19 cellular contexts compared by ENCODE assay signal in genomic region chr5:1762878-1763547, GRCh38. TPM values are rescaled to one million over a fixed set of nuclear protein-coding genes. Genes with fewer than 3 reads are reported as not detected.
DNase-seq lines count a peak whose midpoint lies in the region; ATAC-seq, FAIRE-seq and TF ChIP-seq lines count a peak whose summit lies in the region.
"Had no signal": no experiment of that assay in that cellular context is flagged by ENCODE, and none has a peak within 500 bp of the region (broad histone marks: within the 10 kb centered on the region; RNA-seq: fewer than 3 reads in every experiment).

No MANE protein-coding gene starts in this region.

- no peaks in the 10 kb centered on the region for H4K20me1 ChIP-seq in Loucy (ENCODE audit: insufficient read depth, low read length, poor library complexity, severe bottlenecking)

- TF ChIP-seq EP300 in suprapubic skin (IDR thresholded peaks at IDR 0.05): no peak

- no peak overlapping the region for H3K4me3 ChIP-seq in Loucy (ENCODE audit: low read length, poor library complexity, severe bottlenecking)
- H3K4me3 ChIP-seq in right lobe of liver: no peak overlapping the region
- no peak overlapping the region for H3K4me3 ChIP-seq in suprapubic skin
- H3K4me3 ChIP-seq: heart left ventricle, PC-9, tibial artery had no signal

- no peaks in the 10 kb centered on the region for H3K9me2 ChIP-seq in Loucy (replicated peaks; ENCODE audit: low read depth, low read length)

- no peak for TF ChIP-seq POLR2A in right lobe of liver (IDR thresholded peaks at IDR 0.05)
- TF ChIP-seq POLR2A in suprapubic skin (IDR thresholded peaks at IDR 0.05): no peak
- TF ChIP-seq POLR2A in GM12891 (IDR thresholded peaks at IDR 0.05; ENCODE audit: low read depth, low read length): no peak

- intact Hi-C loops in activated CD4-positive, alpha-beta memory T cell treated with anti-CD3 and anti-CD28 coated beads for 36 hours (cut with micrococcal nuclease): loop anchor here (1.0 to 5.0 kb wide), 2 partner anchors 254 to 274 kb away; no protein-coding TSS in a partner anchor
- intact Hi-C loops in right lobe of liver (cut with DNase I): loop anchor here in 1 of 2 donors (10.0 kb wide), 1 partner anchor 252 kb away; no protein-coding TSS in a partner anchor

- H3K4me2 ChIP-seq in Loucy (ENCODE audit: low read depth, low read length, poor library complexity, severe bottlenecking): no peak overlapping the region
- H3K4me2 ChIP-seq: PC-9 had no signal

- no peaks in the 10 kb centered on the region for H3K79me2 ChIP-seq in Loucy (ENCODE audit: insufficient read depth, low read length)

- H3K36me3 Mint-ChIP-seq in activated CD4-positive, alpha-beta memory T cell treated with anti-CD3 and anti-CD28 coated beads for 36 hours: no peaks in the 10 kb centered on the region
- H3K36me3 Mint-ChIP-seq in activated CD4-positive, alpha-beta memory T cell treated with anti-CD3 and anti-CD28 coated beads, Interleukin-2, amount 10 ng/mL, durations not matched to agents 7 days and 5 days (ENCODE audit: low read depth): no peaks in the 10 kb centered on the region
- H3K36me3 Mint-ChIP-seq: activated naive CD8-positive, alpha-beta T cell had no signal

- CTCF ChIA-PET in activated CD4-positive, alpha-beta memory T cell treated with anti-CD3 and anti-CD28 coated beads for 36 hours (lab: Charles Lee): interaction anchor here (0.6 to 2.2 kb wide), 16 partner anchors 11 to 284 kb away, joined by 3 to 10 read pairs (median 4); no protein-coding TSS in a partner anchor
- CTCF ChIA-PET in activated CD4-positive, alpha-beta memory T cell treated with anti-CD3 and anti-CD28 coated beads, Interleukin-2, amount 10 ng/mL, durations not matched to agents 7 days and 5 days (lab: Charles Lee): interaction anchor here (0.7 to 1.4 kb wide), 6 partner anchors 10 to 276 kb away, joined by 3 to 9 read pairs (median 4); partner anchors contain the start of gene MRPL36

- H3K27ac Mint-ChIP-seq in activated CD4-positive, alpha-beta memory T cell treated with anti-CD3 and anti-CD28 coated beads for 36 hours: no peak overlapping the region
- no peak overlapping the region for H3K27ac Mint-ChIP-seq in activated CD4-positive, alpha-beta memory T cell treated with anti-CD3 and anti-CD28 coated beads, Interleukin-2, amount 10 ng/mL, durations not matched to agents 7 days and 5 days
- H3K27ac Mint-ChIP-seq: activated naive CD8-positive, alpha-beta T cell; stimulated activated naive CD8-positive, alpha-beta T cell treated with anti-CD3 and anti-CD28 coated beads, Interleukin-15, Interleukin-2, amounts not matched to agents 100 ng/mL and 50 ng/mL, for 24 hours had no signal

- no peak overlapping the region for H3K4me3 Mint-ChIP-seq in activated CD4-positive, alpha-beta memory T cell treated with anti-CD3 and anti-CD28 coated beads for 36 hours
- H3K4me3 Mint-ChIP-seq in activated CD4-positive, alpha-beta memory T cell treated with anti-CD3 and anti-CD28 coated beads, Interleukin-2, amount 10 ng/mL, durations not matched to agents 7 days and 5 days: no peak overlapping the region
- H3K4me3 Mint-ChIP-seq: activated naive CD8-positive, alpha-beta T cell; stimulated activated naive CD8-positive, alpha-beta T cell treated with anti-CD3 and anti-CD28 coated beads, Interleukin-15, Interleukin-2, amounts not matched to agents 100 ng/mL and 50 ng/mL, for 24 hours had no signal

- H2AFZ ChIP-seq in Loucy (ENCODE audit: low read length): peak overlapping the region; percentile 36; the same call in 1 of the 2 replicates
- H2AFZ ChIP-seq: PC-9 had no signal

- TF ChIP-seq CTCF in Loucy (conservative IDR thresholded peaks at IDR 0.05; ENCODE audit: low read length) (no peak), right lobe of liver (IDR thresholded peaks at IDR 0.05) (no peak), suprapubic skin (IDR thresholded peaks at IDR 0.05) (no peak)

- no peaks in the 10 kb centered on the region for H3K27me3 ChIP-seq in Loucy (ENCODE audit: insufficient read depth, low read length, poor library complexity, severe bottlenecking)
- no peaks in the 10 kb centered on the region for H3K27me3 ChIP-seq in right lobe of liver
- peaks cover 10% of the 10 kb centered on the region for H3K27me3 ChIP-seq in suprapubic skin

- H3K4me1 Mint-ChIP-seq in activated CD4-positive, alpha-beta memory T cell treated with anti-CD3 and anti-CD28 coated beads for 36 hours (ENCODE audit: low read depth): no peaks in the 10 kb centered on the region
- peaks cover 1% of the 10 kb centered on the region for H3K4me1 Mint-ChIP-seq in activated CD4-positive, alpha-beta memory T cell treated with anti-CD3 and anti-CD28 coated beads, Interleukin-2, amount 10 ng/mL, durations not matched to agents 7 days and 5 days

- H3F3A ChIP-seq in Loucy (ENCODE audit: low read depth): no peaks in the 10 kb centered on the region

- H3K4me1 ChIP-seq in Loucy (ENCODE audit: insufficient read depth, low read length, poor library complexity, severe bottlenecking) (no peaks in the 10 kb centered on the region), right lobe of liver (no peaks in the 10 kb centered on the region), suprapubic skin (no peaks in the 10 kb centered on the region)
- H3K4me1 ChIP-seq: heart left ventricle, tibial artery had no signal

- ATAC-seq in right lobe of liver (no peak), HG03097 (IDR thresholded peaks at IDR 0.05; ENCODE audit: low FRiP score, unreplicated experiment) (no peak)

- H3K27ac ChIP-seq in right lobe of liver (no peak overlapping the region), suprapubic skin (no peak overlapping the region)
- H3K27ac ChIP-seq: epithelial cell of prostate, heart left ventricle, PC-9, tibial artery had no signal

- no peak overlapping the region for H3K9ac ChIP-seq in Loucy (ENCODE audit: low read depth, low read length, poor library complexity, severe bottlenecking)

- DNase-seq in activated CD4-positive, alpha-beta memory T cell treated with anti-CD3 and anti-CD28 coated beads for 36 hours: peak; percentile 6
- DNase-seq in activated CD4-positive, alpha-beta memory T cell treated with anti-CD3 and anti-CD28 coated beads, Interleukin-2, amount 10 ng/mL, durations not matched to agents 7 days and 5 days: no peak
- DNase-seq in right lobe of liver (peak in 2 of 3 donors; percentile 5 to 23), suprapubic skin (ENCODE audit: low spot score in 2 of 2) (peak; percentile 33 to 52), GM12891 (ENCODE audit: insufficient read length, low spot score) (no peak), NCI-H1417 treated with DMSO at 0.1 percent for 48 hours (lab: John Stamatoyannopoulos, UW) (no peak)
- DNase-seq: activated CD4-positive, CD25-positive, alpha-beta regulatory T cell treated with anti-CD3 and anti-CD28 coated beads, Interleukin-2, amount 50 U/mL, for 72 hours; NCI-H1694; NCI-H2171 had no signal

- H3K36me3 ChIP-seq in Loucy (ENCODE audit: insufficient read depth, low read length) (no peaks in the 10 kb centered on the region), right lobe of liver (no peaks in the 10 kb centered on the region), suprapubic skin (no peaks in the 10 kb centered on the region)
- H3K36me3 ChIP-seq: heart left ventricle, tibial artery had no signal

- H3K9me3 ChIP-seq in Loucy (ENCODE audit: insufficient read depth, low read depth, low read length): no peaks in the 10 kb centered on the region
- H3K9me3 ChIP-seq in right lobe of liver: no peaks in the 10 kb centered on the region
- H3K9me3 ChIP-seq in suprapubic skin: no peaks in the 10 kb centered on the region
- H3K9me3 ChIP-seq: tibial artery had no signal

- peaks cover 11% of the 10 kb centered on the region for H3K27me3 Mint-ChIP-seq in activated CD4-positive, alpha-beta memory T cell treated with anti-CD3 and anti-CD28 coated beads for 36 hours
- H3K27me3 Mint-ChIP-seq in activated CD4-positive, alpha-beta memory T cell treated with anti-CD3 and anti-CD28 coated beads, Interleukin-2, amount 10 ng/mL, durations not matched to agents 7 days and 5 days: peaks cover 16% of the 10 kb centered on the region

- POLR2A ChIA-PET in activated CD4-positive, alpha-beta memory T cell treated with anti-CD3 and anti-CD28 coated beads for 36 hours (lab: Charles Lee): no interaction called here
- POLR2A ChIA-PET in activated CD4-positive, alpha-beta memory T cell treated with anti-CD3 and anti-CD28 coated beads, Interleukin-2, amount 10 ng/mL, durations not matched to agents 7 days and 5 days (lab: Charles Lee): interaction anchor here (1.2 kb wide), 1 partner anchor 38 kb away, joined by 3 read pairs; the partner anchor contains the start of gene NDUFS6

- no peak for FAIRE-seq in GM12891 (lab: Jason Lieb, UNC)
- FAIRE-seq: G401.6, TTC549 had no signal

- peaks cover 7% of the 10 kb centered on the region for H3K9me3 Mint-ChIP-seq in activated CD4-positive, alpha-beta memory T cell treated with anti-CD3 and anti-CD28 coated beads for 36 hours
- no peaks in the 10 kb centered on the region for H3K9me3 Mint-ChIP-seq in activated CD4-positive, alpha-beta memory T cell treated with anti-CD3 and anti-CD28 coated beads, Interleukin-2, amount 10 ng/mL, durations not matched to agents 7 days and 5 days

- 51% methylated on average over 9 of the region's 13 CpGs for WGBS in right lobe of liver (ENCODE audit: insufficient coverage, low coverage, low lambda C conversion rate, missing lambda C conversion rate)
- WGBS in suprapubic skin: 72% methylated on average over 11 of the region's 13 CpGs

TF ChIP-seq in GM12891, 5 proteins besides CTCF, POLR2A, EP300 and RAD21:
- TF ChIP-seq SPI1 (IDR thresholded peaks at IDR 0.05; ENCODE audit: low read depth, low read length): no peak

RNA-seq across cellular contexts. Expression of gene MRPL36, which starts 36.6 kb away (rescaled TPM):
- total RNA-seq in activated CD4-positive, alpha-beta memory T cell treated with anti-CD3 and anti-CD28 coated beads for 36 hours: 10 to 100 TPM; 60.8 to 64.7 TPM
- 10 to 100 TPM; 44.5 to 44.8 TPM for total RNA-seq in activated CD4-positive, alpha-beta memory T cell treated with anti-CD3 and anti-CD28 coated beads, Interleukin-2, amount 10 ng/mL, durations not matched to agents 7 days and 5 days
- total RNA-seq in right lobe of liver (10 to 100 TPM; 30.7 to 40.0 (median 35.5) TPM), suprapubic skin (10 to 100 TPM; 13.7 to 62.5 (median 41.2) TPM)
- 107 TPM for polyA plus RNA-seq in GM12891 (2012; ENCODE audit: low read depth, missing spikeins)

RNA-seq across cellular contexts. Expression of gene NDUFS6, which starts 38.2 kb away (rescaled TPM):
- total RNA-seq in activated CD4-positive, alpha-beta memory T cell treated with anti-CD3 and anti-CD28 coated beads for 36 hours: 10 to 100 TPM; 38.9 to 39.5 TPM
- 10 to 100 TPM; 25.4 to 29.2 TPM for total RNA-seq in activated CD4-positive, alpha-beta memory T cell treated with anti-CD3 and anti-CD28 coated beads, Interleukin-2, amount 10 ng/mL, durations not matched to agents 7 days and 5 days
- 10 to 100 TPM; 16.5 to 57.5 (median 23.7) TPM for total RNA-seq in right lobe of liver
- 10 to 100 TPM; 38.9 to 64.5 (median 51.2) TPM for total RNA-seq in suprapubic skin
- 106 TPM for polyA plus RNA-seq in GM12891 (2012; ENCODE audit: low read depth, missing spikeins)

Comparison
In these comparisons a context has a peak if more than half of its experiments do, and no peak if none do; other contexts are left out.
1. DNase-seq: peak in activated CD4-positive, alpha-beta memory T cell treated with anti-CD3 and anti-CD28 coated beads for 36 hours (single experiment), right lobe of liver (2 of 3) and suprapubic skin (2 of 2); none in activated CD4-positive, alpha-beta memory T cell treated with anti-CD3 and anti-CD28 coated beads, Interleukin-2, amount 10 ng/mL, durations not matched to agents 7 days and 5 days (single experiment), GM12891 (single experiment) and NCI-H1417 treated with DMSO at 0.1 percent for 48 hours (single experiment).